Comparison of ENCODE assay signal across 16 cellular contexts in the genomic region with DNA sequence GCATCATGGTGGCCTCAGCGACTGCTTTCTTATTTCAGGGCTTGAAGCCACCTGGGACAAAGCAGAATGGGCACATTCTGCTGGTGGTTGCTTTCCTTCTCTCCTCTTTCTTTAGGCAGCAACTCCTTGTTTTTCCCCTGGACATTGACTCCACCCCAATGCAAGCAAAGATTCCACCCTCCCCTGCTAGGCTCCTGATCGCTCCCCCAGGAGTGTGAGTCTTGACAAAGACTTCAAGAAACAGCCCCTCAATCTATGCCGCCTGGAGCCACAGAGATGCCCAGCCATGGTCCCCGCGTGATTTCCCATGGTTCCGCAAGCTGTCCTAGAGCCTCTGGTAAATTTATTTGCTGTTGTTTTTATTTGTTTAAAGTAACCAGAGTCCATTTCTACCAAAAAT. TPM values are rescaled to one million over a fixed set of nuclear protein-coding genes. Genes with fewer than 3 reads are reported as not detected.
"Had no signal": no experiment of that assay in that cellular context is flagged by ENCODE, and none has a peak within 500 bp of the region (broad histone marks: within the 10 kb centered on the region; RNA-seq: fewer than 3 reads in every experiment).

No MANE protein-coding gene starts in this region.

- H3K27me3 ChIP-seq: colonic mucosa, heart right ventricle, pancreas had no signal

- H3K9me3 ChIP-seq: colonic mucosa, heart right ventricle, pancreas, spleen had no signal

- DNase-seq: activated CD4-positive, alpha-beta T cell treated with anti-CD3 and anti-CD28 coated beads, Interleukin-2, amount 50 U/mL, for 4 hours; activated gamma-delta T cell treated with Interleukin-2 at 50 U/mL for 16 hours; activated naive CD8-positive, alpha-beta T cell treated with anti-CD3 and anti-CD28 coated beads, Interleukin-2, amount 10 ng/mL, durations not matched to agents 7 days and 5 days; brain microvascular endothelial cell; colonic mucosa; heart right ventricle; immature natural killer cell; left ventricle myocardium superior; naive thymus-derived CD8-positive, alpha-beta T cell; pancreas; spleen; stimulated activated CD4-positive, alpha-beta T cell treated with anti-CD3 and anti-CD28 coated beads, Interleukin-4, amount 100 ng/mL, for 4 hours; trophoblast cell had no signal

- H3K27ac ChIP-seq: brain microvascular endothelial cell, colonic mucosa, heart right ventricle, pancreas, spleen had no signal

- FAIRE-seq: pancreas, TTC549 had no signal

- H3K4me3 ChIP-seq: colonic mucosa, pancreas, spleen had no signal

- H3K36me3 ChIP-seq: brain microvascular endothelial cell, colonic mucosa, pancreas had no signal

- ATAC-seq: heart right ventricle; left ventricle myocardium superior; naive thymus-derived CD8-positive, alpha-beta T cell; pancreas; stimulated activated memory B cell treated with anti-CD40 and anti-IgM and Interleukin-4, amounts not matched to agents 10 μg/mL and 1 μg/mL and 100 μg/mL, for 72 hours had no signal

- H3K4me1 ChIP-seq: colonic mucosa, pancreas had no signal

RNA-seq across cellular contexts. Expression of a gene that starts 2.4 kb away (rescaled TPM):
- total RNA-seq: activated naive CD8-positive, alpha-beta T cell treated with anti-CD3 and anti-CD28 coated beads, Interleukin-2, amount 10 ng/mL, durations not matched to agents 7 days and 5 days; naive thymus-derived CD8-positive, alpha-beta T cell; T-helper 2 cell treated with Interferon-gamma antibody and Interleukin-4, amounts not matched to agents 100 ng/mL and 5 ng/mL, for 36 hours had no signal
